Comparison of ENCODE assay signal across 18 cellular contexts in the genomic region with DNA sequence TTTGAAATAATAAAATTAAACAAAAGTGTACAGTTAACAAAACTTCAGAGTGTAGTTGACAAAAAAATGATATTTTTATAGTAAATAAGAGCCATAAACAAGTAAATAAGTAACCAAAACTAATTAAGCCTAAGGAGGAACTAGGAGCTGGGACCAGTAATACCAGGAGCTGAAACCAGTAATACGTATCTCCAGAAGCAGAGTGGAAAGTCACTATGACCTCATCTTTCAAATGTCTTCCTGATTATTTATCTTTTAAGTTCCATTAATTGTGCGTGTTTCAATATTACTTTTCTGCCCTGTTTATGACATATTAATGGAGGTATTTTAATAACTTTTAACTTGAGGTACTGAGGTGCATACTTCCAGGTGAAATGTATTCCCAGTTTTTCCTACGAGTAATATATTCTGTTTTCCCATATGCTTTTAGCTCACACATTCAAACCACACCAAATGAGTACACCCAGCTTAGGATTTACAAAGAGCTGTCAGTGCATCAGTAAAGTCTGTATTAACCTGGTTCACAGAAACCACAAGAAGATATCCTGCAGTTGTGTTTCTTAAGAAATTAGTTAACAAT.
DNase-seq lines count a peak whose midpoint lies in the region; ATAC-seq, FAIRE-seq and TF ChIP-seq lines count a peak whose summit lies in the region.
"Had no signal": no experiment of that assay in that cellular context is flagged by ENCODE, and none has a peak within 500 bp of the region (broad histone marks: within the 10 kb centered on the region; RNA-seq: fewer than 3 reads in every experiment).

No MANE protein-coding gene starts in this region.

- H3K27me3 ChIP-seq in GM06990 (replicated peaks; ENCODE audit: control insufficient read depth, insufficient read depth, low read length): no peaks in the 10 kb centered on the region
- no peaks in the 10 kb centered on the region for H3K27me3 ChIP-seq in GM12878 (replicated peaks in 1 of 2; ENCODE audit: control insufficient read depth in 2 of 2, insufficient read depth in 2 of 2, low read length in 1 of 2)
- H3K27me3 ChIP-seq in neuronal stem cell (ENCODE audit: control insufficient read depth in 3 of 3, insufficient read depth in 3 of 3, low read depth in 1 of 3, low read length in 3 of 3): no peaks in the 10 kb centered on the region
- H3K27me3 ChIP-seq in naive thymus-derived CD4-positive, alpha-beta T cell (ENCODE audit: control insufficient read depth in 2 of 2, insufficient read depth in 2 of 2, low read length in 2 of 2): no peaks in the 10 kb centered on the region
- H3K27me3 ChIP-seq: BE2C had no signal

- H3K79me2 ChIP-seq in GM12878 (ENCODE audit: control insufficient read depth, insufficient read depth, low read length): no peaks in the 10 kb centered on the region

- H3K9me3 ChIP-seq in GM12878 (replicated peaks; ENCODE audit: control insufficient read depth, insufficient read depth, low read length) (no peaks in the 10 kb centered on the region), neuronal stem cell (replicated peaks in 1 of 2; ENCODE audit: control insufficient read depth in 2 of 2, insufficient read depth in 1 of 2, low read depth in 1 of 2, low read length in 2 of 2) (no peaks in the 10 kb centered on the region)
- H3K9me3 ChIP-seq in naive thymus-derived CD4-positive, alpha-beta T cell (ENCODE audit: control insufficient read depth in 2 of 3, low read length in 3 of 3): no peaks in the 10 kb centered on the region
- H3K9me3 ChIP-seq: BE2C, HAP-1 had no signal

- no peak overlapping the region for H3K4me2 ChIP-seq in GM12878 (ENCODE audit: control insufficient read depth, insufficient read depth)
- H3K4me2 ChIP-seq in neuronal stem cell (ENCODE audit: insufficient read depth, low read length, poor library complexity, severe bottlenecking): peak overlapping the region; percentile 11

- H2BK5ac ChIP-seq in neuronal stem cell (ENCODE audit: low read length): no peak overlapping the region

- TF ChIP-seq EP300 in GM12878 (IDR thresholded peaks at IDR 0.05; ENCODE audit: borderline replicate concordance in 1 of 2, control insufficient read depth in 1 of 2, low read depth in 2 of 2, low read length in 2 of 2): peak in 1 of 2 experiments; percentile 91; a peak in 2 of 4 replicates

- H3K18ac ChIP-seq in neuronal stem cell (ENCODE audit: low read length): no peak overlapping the region

- H3K14ac ChIP-seq in neuronal stem cell (ENCODE audit: low read length): no peak overlapping the region

- no peak overlapping the region for H3K27ac ChIP-seq in GM12878 (ENCODE audit: control insufficient read depth, insufficient read depth)
- H3K27ac ChIP-seq in neuronal stem cell (replicated peaks; ENCODE audit: low read length): no peak overlapping the region
- no peak overlapping the region for H3K27ac ChIP-seq in naive thymus-derived CD4-positive, alpha-beta T cell (ENCODE audit: low read depth, low read length)
- H3K27ac ChIP-seq: C4-2B had no signal

- peaks cover 6% of the 10 kb centered on the region for H3K36me3 Mint-ChIP-seq in WTC11
- H3K36me3 Mint-ChIP-seq in naive thymus-derived CD4-positive, alpha-beta T cell: no peaks in the 10 kb centered on the region
- H3K36me3 Mint-ChIP-seq: CD4-positive, alpha-beta memory T cell; IgD-negative memory B cell had no signal

- H2AFZ ChIP-seq in GM12878 (ENCODE audit: control insufficient read depth, low read depth, low read length): no peak overlapping the region
- H2AFZ ChIP-seq in neuronal stem cell (ENCODE audit: low read length): no peak overlapping the region

- CTCF ChIA-PET in GM12878 (lab: Yijun Ruan, JAX) (interaction anchor here (1.2 to 2.0 kb wide), 5 partner anchors 9 to 118 kb away, joined by 3 to 12 read pairs (median 4); no protein-coding TSS in a partner anchor), WTC11 (lab: Charles Lee) (no interaction called here)
- CTCF ChIA-PET in naive thymus-derived CD4-positive, alpha-beta T cell (lab: Charles Lee): no interaction called here

- no peaks in the 10 kb centered on the region for H3K4me1 Mint-ChIP-seq in WTC11
- no peaks in the 10 kb centered on the region for H3K4me1 Mint-ChIP-seq in naive thymus-derived CD4-positive, alpha-beta T cell
- H3K4me1 Mint-ChIP-seq: CD4-positive, alpha-beta memory T cell; IgD-negative memory B cell had no signal

- H3K4ac ChIP-seq in neuronal stem cell (ENCODE audit: low read length): no peak overlapping the region

- TF ChIP-seq CTCF in GM06990 (IDR thresholded peaks at IDR 0.05; ENCODE audit: insufficient read depth, low read length, poor library complexity, severe bottlenecking) (no peak), GM12878 (IDR thresholded peaks at IDR 0.05 in 2 of 3, conservative IDR thresholded peaks at IDR 0.05 in 1 of 3; ENCODE audit: control insufficient read depth in 2 of 3, extremely low read depth in 1 of 3, insufficient read depth in 1 of 3, low read depth in 3 of 3, low read length in 3 of 3) (no peak), WTC11 (IDR thresholded peaks at IDR 0.05) (no peak)

- RAD21 ChIA-PET in GM12878 (lab: Charles Lee; ENCODE audit: unreplicated experiment): interaction anchor here (0.9 to 1.6 kb wide), 7 partner anchors 8 to 518 kb away, joined by 3 to 6 read pairs (median 4); no protein-coding TSS in a partner anchor

- in situ Hi-C loops in GM12878 (cut with MboI): no loop called here

- TF ChIP-seq POLR2A in GM12878 (IDR thresholded peaks at IDR 0.05; ENCODE audit: low read depth, low read length): no peak

- H4K91ac ChIP-seq in neuronal stem cell (ENCODE audit: low read depth, low read length, poor library complexity): no peak overlapping the region

- H4K8ac ChIP-seq in neuronal stem cell (ENCODE audit: low read depth, low read length): no peak overlapping the region

- no peaks in the 10 kb centered on the region for H3K27me3 Mint-ChIP-seq in WTC11 (ENCODE audit: low read depth)
- H3K27me3 Mint-ChIP-seq in naive thymus-derived CD4-positive, alpha-beta T cell: no peaks in the 10 kb centered on the region
- H3K27me3 Mint-ChIP-seq: CD4-positive, alpha-beta memory T cell; IgD-negative memory B cell had no signal

- POLR2A ChIA-PET in GM12878 (lab: Charles Lee) (interaction anchor here (0.5 to 0.8 kb wide), 2 partner anchors 9 to 473 kb away, joined by 3 to 4 read pairs; no protein-coding TSS in a partner anchor), WTC11 (lab: Charles Lee) (no interaction called here)
- POLR2A ChIA-PET in naive thymus-derived CD4-positive, alpha-beta T cell (lab: Charles Lee): no interaction called here

- H3K9ac ChIP-seq in GM12878 (ENCODE audit: control insufficient read depth, insufficient read depth, low read length) (no peak overlapping the region), neuronal stem cell (ENCODE audit: low read depth, low read length, poor library complexity) (no peak overlapping the region)

- no peak for FAIRE-seq in GM12878 (lab: Jason Lieb, UNC)
- FAIRE-seq: A204.1, H1 had no signal

- H3K4me3 ChIP-seq in GM06990 (replicated peaks; ENCODE audit: low read depth, low read length): no peak overlapping the region
- no peak overlapping the region for H3K4me3 ChIP-seq in GM12878
- H3K4me3 ChIP-seq in neuronal stem cell (ENCODE audit: low read length in 2 of 2): no peak overlapping the region
- H3K4me3 ChIP-seq in naive thymus-derived CD4-positive, alpha-beta T cell (ENCODE audit: low read length): no peak overlapping the region
- H3K4me3 ChIP-seq: HAP-1 had no signal

- H2AK5ac ChIP-seq in neuronal stem cell (ENCODE audit: low read depth, low read length): no peak overlapping the region

- no peak overlapping the region for H3K23ac ChIP-seq in neuronal stem cell (ENCODE audit: low read depth, low read length, poor library complexity)

- H3K4me1 ChIP-seq in GM12878 (ENCODE audit: control insufficient read depth, insufficient read depth, low read length): no peaks in the 10 kb centered on the region
- peaks cover 4 to 16% of the 10 kb centered on the region in 2 donors for H3K4me1 ChIP-seq in neuronal stem cell (ENCODE audit: control insufficient read depth in 2 of 2, insufficient read depth in 1 of 2, low read depth in 1 of 2, low read length in 2 of 2)
- H3K4me1 ChIP-seq in naive thymus-derived CD4-positive, alpha-beta T cell (ENCODE audit: control insufficient read depth in 2 of 2, insufficient read depth in 2 of 2, low read length in 2 of 2): no peaks in the 10 kb centered on the region

- H3K4me3 Mint-ChIP-seq in WTC11: no peak overlapping the region
- H3K4me3 Mint-ChIP-seq in naive thymus-derived CD4-positive, alpha-beta T cell: no peak overlapping the region
- H3K4me3 Mint-ChIP-seq: CD4-positive, alpha-beta memory T cell; IgD-negative memory B cell had no signal

- SMC1A ChIA-PET in GM12878 (lab: Charles Lee; ENCODE audit: uncharacterized antibody, unreplicated experiment): interaction anchor here (0.6 to 2.4 kb wide), 13 partner anchors 8 to 518 kb away, joined by 3 to 24 read pairs (median 4); no protein-coding TSS in a partner anchor

- H2BK120ac ChIP-seq in neuronal stem cell (ENCODE audit: low read depth, low read length): no peak overlapping the region

- no peak overlapping the region for H2BK15ac ChIP-seq in neuronal stem cell (ENCODE audit: low read length)

- 5% methylated on average over 3 of the region's 3 CpGs for WGBS in GM12878 (ENCODE audit: insufficient coverage, insufficient replicate concordance, low lambda C conversion rate, missing lambda C conversion rate)
- no CpG with 5 or more reads among the region's 3 CpGs for WGBS in neuronal stem cell (ENCODE audit: extremely low coverage in 2 of 2, insufficient read length in 2 of 2, insufficient replicate concordance in 1 of 2), 2 donors

- TF ChIP-seq RAD21 in GM12878 (IDR thresholded peaks at IDR 0.05; ENCODE audit: insufficient read depth, low read depth, low read length): no peak

- H3K36me3 ChIP-seq in GM06990 (ENCODE audit: control insufficient read depth, insufficient read depth, low read length): no peaks in the 10 kb centered on the region
- H3K36me3 ChIP-seq in GM12878 (ENCODE audit: control insufficient read depth in 2 of 2, insufficient read depth in 2 of 2, low read length in 1 of 2): no peaks in the 10 kb centered on the region
- no peaks in the 10 kb centered on the region for H3K36me3 ChIP-seq in neuronal stem cell (replicated peaks in 1 of 2; ENCODE audit: control insufficient read depth in 2 of 2, insufficient read depth in 2 of 2, low read length in 2 of 2)
- no peaks in the 10 kb centered on the region for H3K36me3 ChIP-seq in naive thymus-derived CD4-positive, alpha-beta T cell (ENCODE audit: control insufficient read depth in 2 of 3, insufficient read depth in 3 of 3, low read length in 3 of 3)
- H3K36me3 ChIP-seq: HAP-1 had no signal

- ATAC-seq in GM19351 (IDR thresholded peaks at IDR 0.05; ENCODE audit: unreplicated experiment) (peak; percentile 41), GM12878 (peak; percentile 38), WTC11 (no peak), GM21717 (IDR thresholded peaks at IDR 0.05; ENCODE audit: unreplicated experiment) (no peak)
- no peak for ATAC-seq in naive thymus-derived CD4-positive, alpha-beta T cell

- no peaks in the 10 kb centered on the region for H4K20me1 ChIP-seq in GM12878 (ENCODE audit: control insufficient read depth, insufficient read depth)

- H3K79me1 ChIP-seq in neuronal stem cell (ENCODE audit: low read depth, low read length): peaks cover 1% of the 10 kb centered on the region

- intact Hi-C loops in GM12878 (cut with micrococcal nuclease; ENCODE audit: unreplicated experiment): loop anchor here (5.0 to 10.0 kb wide), 2 partner anchors 54 to 241 kb away; no protein-coding TSS in a partner anchor
- intact Hi-C loops in naive thymus-derived CD4-positive, alpha-beta T cell (cut with micrococcal nuclease): no loop called here

- DNase-seq in GM06990 (ENCODE audit: extremely low read depth, insufficient read length) (peak; percentile 23), GM12878 (ENCODE audit: low read depth, low spot score) (no peak), neuronal stem cell (ENCODE audit: low spot score) (no peak), WTC11 (ENCODE audit: low spot score) (no peak)
- DNase-seq in activated effector memory CD4-positive, alpha-beta T cell treated with Interleukin-2 at 50 U/mL for 16 hours: no peak
- DNase-seq in naive thymus-derived CD4-positive, alpha-beta T cell: no peak
- DNase-seq: BE2C; CD4-positive, alpha-beta memory T cell; DMS153; DND-41; KG1 had no signal

- peaks cover 9% of the 10 kb centered on the region for H3K9me3 Mint-ChIP-seq in WTC11
- H3K9me3 Mint-ChIP-seq in naive thymus-derived CD4-positive, alpha-beta T cell: peaks cover 0 to 5% (median 0%) of the 10 kb centered on the region in 11 donors

- BruUV-seq in GM12878 (replicated peaks; lab: Mats Ljungman, UMichigan): no TSS peak

- no peak overlapping the region for H2BK12ac ChIP-seq in neuronal stem cell (ENCODE audit: low read length)

- H3K27ac Mint-ChIP-seq in WTC11: no peak overlapping the region
- H3K27ac Mint-ChIP-seq in naive thymus-derived CD4-positive, alpha-beta T cell: no peak overlapping the region
- H3K27ac Mint-ChIP-seq: CD4-positive, alpha-beta memory T cell; IgD-negative memory B cell had no signal

Comparison
In these comparisons a context has a peak if more than half of its experiments do, and no peak if none do; other contexts are left out.
1. ATAC-seq: peak in GM19351 (single experiment) and GM12878 (single experiment); none in WTC11 (single experiment), GM21717 (single experiment) and naive thymus-derived CD4-positive, alpha-beta T cell (single experiment).